In the genomic region with DNA sequence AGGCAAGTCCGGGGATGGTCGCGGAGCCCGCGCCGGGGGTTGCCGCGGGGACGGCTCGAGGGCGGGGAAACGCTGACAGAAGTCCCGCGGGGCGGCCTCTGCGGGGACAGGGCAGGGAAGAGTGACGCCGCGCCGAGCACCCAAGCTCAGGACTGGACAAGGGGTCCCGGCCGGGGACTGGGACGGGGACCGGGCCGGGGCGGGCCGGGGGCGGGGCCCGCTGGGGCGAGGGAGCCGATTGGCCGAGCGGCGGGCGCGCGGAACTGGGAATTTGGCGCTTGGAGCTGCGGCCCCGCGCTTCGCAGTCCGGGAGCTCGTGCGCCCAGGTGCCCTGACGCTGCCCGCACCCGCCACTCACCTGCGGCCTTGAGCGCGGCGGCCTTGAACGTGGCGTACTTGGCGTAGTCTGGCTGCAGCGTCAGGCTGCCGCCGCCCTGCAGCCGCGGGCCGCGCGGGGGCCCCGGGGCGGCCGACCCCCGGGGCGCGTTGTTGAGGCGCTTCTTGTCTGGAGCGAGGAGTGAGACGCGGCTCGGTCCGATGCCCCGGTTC, we compare ENCODE assay signal across 8 cellular contexts. TPM values are rescaled to one million over a fixed set of nuclear protein-coding genes. Genes with fewer than 3 reads are reported as not detected.
DNase-seq lines count a peak whose midpoint lies in the region; ATAC-seq, FAIRE-seq and TF ChIP-seq lines count a peak whose summit lies in the region.

No MANE protein-coding gene starts in this region.

- intact Hi-C loops in Right ventricle myocardium inferior (cut with DNase I) = no loop called here
- intact Hi-C loops in cardiac septum (cut with DNase I) = no loop called here

- TF ChIP-seq RAD21 in H1 (IDR thresholded peaks at IDR 0.05 in 1 of 2, conservative IDR thresholded peaks at IDR 0.05 in 1 of 2; ENCODE audit: low read depth in 2 of 2, low read length in 2 of 2) = no peak

- H3K36me3 ChIP-seq in H1 (ENCODE audit: control insufficient read depth in 2 of 4, insufficient read depth in 4 of 4, low read length in 3 of 4) = peaks cover 0 to 20% (median 4%) of the 10 kb centered on the region in 4 experiments; a peak in 4 of 8 replicates
- no peaks in the 10 kb centered on the region for H3K36me3 ChIP-seq in mesendoderm (ENCODE audit: control insufficient read depth, insufficient read depth, low read length)
- no peaks in the 10 kb centered on the region for H3K36me3 ChIP-seq in urinary bladder (ENCODE audit: insufficient read depth)

- WGBS in H1 (ENCODE audit: extremely low coverage in 1 of 2, insufficient coverage in 1 of 2, insufficient read length in 1 of 2, insufficient replicate concordance in 2 of 2, low coverage in 1 of 2, low lambda C conversion rate in 2 of 2, missing lambda C conversion rate in 1 of 2), 2 experiments = 6% methylated on average over 31 of the region's 76 CpGs; no CpG with 5 or more reads in 1 of the 2 experiments
- no CpG with 5 or more reads among the region's 76 CpGs for WGBS in mesendoderm (ENCODE audit: extremely low coverage, insufficient coverage, low lambda C conversion rate)
- 2% methylated on average over 75 of the region's 76 CpGs for WGBS in urinary bladder

- no peak overlapping the region for H4K91ac ChIP-seq in H1 (replicated peaks; ENCODE audit: insufficient read length, low read length)

- peak; percentile 15 for ATAC-seq in Right ventricle myocardium inferior

- H3K4me2 ChIP-seq in H1 (ENCODE audit: insufficient read depth in 1 of 2, low read depth in 2 of 2, low read length in 2 of 2) (peak overlapping the region; percentile 52 to 62), mesendoderm (ENCODE audit: low read length) (no peak overlapping the region)

- H3K23ac ChIP-seq in H1 (ENCODE audit: insufficient read length) (no peak overlapping the region), mesendoderm (ENCODE audit: low read length) (no peak overlapping the region)

- H3K23me2 ChIP-seq in H1 (ENCODE audit: low read depth, low read length) = peaks cover 7% of the 10 kb centered on the region; the same call in 1 of the 2 replicates

- no peak overlapping the region for H2AK5ac ChIP-seq in H1 (ENCODE audit: low read depth, low read length)
- H2AK5ac ChIP-seq in mesendoderm (ENCODE audit: low read length) = no peak overlapping the region

- no peak overlapping the region for H2BK12ac ChIP-seq in H1 (ENCODE audit: low read depth, low read length)

- H2BK5ac ChIP-seq in H1 (ENCODE audit: low read depth, low read length) (no peak overlapping the region), mesendoderm (ENCODE audit: low read length) (no peak overlapping the region)

- H4K8ac ChIP-seq in H1 (ENCODE audit: extremely low read depth, insufficient read depth, low read length) (peak overlapping the region; percentile 72; the same call in 1 of the 2 replicates), mesendoderm (ENCODE audit: low read depth, low read length) (no peak overlapping the region)

- H2BK20ac ChIP-seq in H1 (ENCODE audit: low read length) = no peak overlapping the region

- FAIRE-seq in H1 (lab: Jason Lieb, UNC) = no peak

- POLR2A ChIA-PET in H1 (lab: Charles Lee; ENCODE audit: partially characterized antibody) = interaction anchor here (0.8 to 3.5 kb wide), 7 partner anchors 9 to 65 kb away, joined by 3 to 19 read pairs (median 5); a partner anchor contains a TSS
- POLR2A ChIA-PET in RWPE1 (lab: Yijun Ruan, JAX; ENCODE audit: low non-redundant PET) = no interaction called here

- H3K79me1 ChIP-seq in H1 (ENCODE audit: low read depth, low read length) = no peaks in the 10 kb centered on the region
- no peaks in the 10 kb centered on the region for H3K79me1 ChIP-seq in mesendoderm (ENCODE audit: low read length)

- no peak overlapping the region for H2BK120ac ChIP-seq in H1 (replicated peaks; ENCODE audit: low read depth, low read length)
- H2BK120ac ChIP-seq in mesendoderm (ENCODE audit: low read depth, low read length) = no peak overlapping the region

- H2AFZ ChIP-seq in H1 (ENCODE audit: low read length) = no peak overlapping the region

- H2BK15ac ChIP-seq in H1 (ENCODE audit: low read length) (no peak overlapping the region), mesendoderm (replicated peaks; ENCODE audit: low read depth) (no peak overlapping the region)

- H3K27ac ChIP-seq in H1 (ENCODE audit: low read depth, low read length) (no peak overlapping the region), mesendoderm (ENCODE audit: low read depth, low read length) (no peak overlapping the region), urinary bladder (ENCODE audit: low read depth) (no peak overlapping the region), RWPE1 (no peak overlapping the region)

- peaks cover 0 to 28% (median 11%) of the 10 kb centered on the region in 4 experiments; a peak in 6 of 7 replicates for H3K4me1 ChIP-seq in H1 (replicated peaks in 1 of 4; ENCODE audit: control insufficient read depth in 3 of 4, insufficient read depth in 4 of 4, low read length in 3 of 4)
- no peaks in the 10 kb centered on the region for H3K4me1 ChIP-seq in mesendoderm (ENCODE audit: control insufficient read depth, low read depth, low read length)
- peaks cover 6% of the 10 kb centered on the region for H3K4me1 ChIP-seq in urinary bladder (ENCODE audit: insufficient read depth)

- H3K27me3 ChIP-seq in H1 (replicated peaks in 1 of 4; ENCODE audit: control insufficient read depth in 3 of 4, extremely low read depth in 1 of 4, insufficient read depth in 3 of 4, low read length in 3 of 4) (peaks cover 54 to 69% (median 65%) of the 10 kb centered on the region in 4 experiments), mesendoderm (ENCODE audit: insufficient read depth, low read length, poor library complexity) (peaks cover 44% of the 10 kb centered on the region)

- no peak for TF ChIP-seq POLR2A in H1 (IDR thresholded peaks at IDR 0.05; ENCODE audit: control extremely low read depth in 1 of 2, low read depth in 2 of 2, low read length in 2 of 2)

- H3K18ac ChIP-seq in H1 (ENCODE audit: extremely low read depth, low read length) (no peak overlapping the region; the same call in 1 of the 2 replicates), mesendoderm (ENCODE audit: low read length) (no peak overlapping the region)

- no peak overlapping the region for H3K56ac ChIP-seq in H1 (replicated peaks; ENCODE audit: insufficient read length, low read depth, low read length)
- peak overlapping the region; percentile 22 for H3K56ac ChIP-seq in mesendoderm (ENCODE audit: low read length)

- H3K79me2 ChIP-seq in H1 (ENCODE audit: control insufficient read depth in 1 of 2, insufficient read depth in 2 of 2, low read length in 2 of 2) (no peaks in the 10 kb centered on the region), mesendoderm (ENCODE audit: control insufficient read depth, insufficient read depth, low read length) (no peaks in the 10 kb centered on the region)

- DNase-seq in Right ventricle myocardium inferior (ENCODE audit: missing footprints) (peak; percentile 62), cardiac septum (ENCODE audit: low spot score) (no peak), H1 (ENCODE audit: low read depth in 1 of 2, low spot score in 2 of 2) (peak in 1 of 2 experiments; percentile 78), mesendoderm (peak; percentile 44), NCI-H1417 treated with DMSO at 0.1 percent for 48 hours (lab: John Stamatoyannopoulos, UW) (no peak), RWPE1 (ENCODE audit: low spot score) (no peak), NCI-H128 (lab: John Stamatoyannopoulos, UW; ENCODE audit: unreplicated experiment) (no peak)

- H3K9me3 ChIP-seq in H1 (ENCODE audit: insufficient read depth in 2 of 2, low read depth in 1 of 2, low read length in 1 of 2) = no peaks in the 10 kb centered on the region; a peak in 1 of 4 replicates

- CTCF ChIA-PET in H1 (lab: Charles Lee; ENCODE audit: partially characterized antibody) = interaction anchor here (1.0 to 5.2 kb wide), 5 partner anchors 14 to 213 kb away, joined by 3 to 32 read pairs (median 7); a partner anchor contains a TSS
- CTCF ChIA-PET in RWPE1 (lab: Yijun Ruan, JAX) = no interaction called here

- peaks cover 16 to 30% of the 10 kb centered on the region in 2 experiments for H4K20me1 ChIP-seq in H1 (replicated peaks in 1 of 2; ENCODE audit: control insufficient read depth in 1 of 2, insufficient read depth in 2 of 2, low read length in 2 of 2)

- no peak for TF ChIP-seq EP300 in H1 (IDR thresholded peaks at IDR 0.05; ENCODE audit: borderline replicate concordance in 1 of 2, low read depth in 2 of 2, low read length in 2 of 2)

- TF ChIP-seq CTCF in H1 (IDR thresholded peaks at IDR 0.05; ENCODE audit: control extremely low read depth in 1 of 3, insufficient read depth in 1 of 3, low read depth in 1 of 3, low read length in 3 of 3) (no peak), RWPE1 (conservative IDR thresholded peaks at IDR 0.05; ENCODE audit: low read depth) (no peak)

- H3K9ac ChIP-seq in H1 (replicated peaks in 1 of 4; ENCODE audit: extremely low read depth in 1 of 4, low read depth in 3 of 4, low read length in 3 of 4) = no peak overlapping the region
- H3K9ac ChIP-seq in mesendoderm (ENCODE audit: low read length) = no peak overlapping the region

- no peak overlapping the region for H4K5ac ChIP-seq in H1 (ENCODE audit: insufficient read length, low read depth, low read length)
- no peak overlapping the region for H4K5ac ChIP-seq in mesendoderm (ENCODE audit: low read length)

- H3K4ac ChIP-seq in H1 (replicated peaks; ENCODE audit: insufficient read length, low read depth, low read length) (no peak overlapping the region), mesendoderm (ENCODE audit: low read depth, low read length) (no peak overlapping the region)

- peak overlapping the region in 1 of 4 experiments; percentile 55; a peak in 3 of 8 replicates for H3K4me3 ChIP-seq in H1 (ENCODE audit: extremely low read depth in 1 of 4, insufficient read depth in 2 of 4, low read depth in 3 of 4, low read length in 4 of 4)
- no peak overlapping the region for H3K4me3 ChIP-seq in mesendoderm (ENCODE audit: low read length)
- H3K4me3 ChIP-seq in urinary bladder (ENCODE audit: low read depth, low read length) = peak overlapping the region; percentile 34

- no peak overlapping the region for H3K14ac ChIP-seq in H1 (ENCODE audit: insufficient read length)

RNA-seq across cellular contexts. Expression of a gene that starts 4.8 kb away (rescaled TPM):
- total RNA-seq in Right ventricle myocardium inferior = 6.8 TPM
- not detected for total RNA-seq in cardiac septum
- 0.89 and 0.90 TPM in 2 replicates for total RNA-seq in H1 (2021; fragmentation: NEBNext Ultra II Directional; extraction: Animal tissue kit (Norgen Biotek cat#: 25700))
- 0.14 and 0.35 TPM in 2 replicates for polyA plus RNA-seq in H1 (2011; rRNA removed)
- polyA plus RNA-seq in H1 (2011; cell fraction: cytosol; rRNA removed) = 0.39 TPM
- polyA plus RNA-seq in H1 (2011; cell fraction: nucleus; rRNA removed) = 2.4 TPM
- 0.39 to 0.50 TPM in 2 of 4 replicates, not detected in the others for polyA plus RNA-seq in H1 (2012, experiment 1 of 2)
- polyA plus RNA-seq in H1 (2012, experiment 2 of 2) = not detected
- polyA plus RNA-seq in H1 (2013, experiment 1 of 2) = 0.73 TPM
- 0.59 TPM for polyA plus RNA-seq in H1 (2013, experiment 2 of 2)
- not detected in 2 replicates for polyA minus RNA-seq in H1 (2011; rRNA and poly(A)+ RNA removed)
- not detected for polyA minus RNA-seq in H1 (2011; cell fraction: cytosol; rRNA and poly(A)+ RNA removed)
- 0.70 TPM for polyA minus RNA-seq in H1 (2011; cell fraction: nucleus; rRNA and poly(A)+ RNA removed)
- polyA plus RNA-seq in mesendoderm (2013, experiment 1 of 2) = 0.10 TPM
- 0.15 TPM for polyA plus RNA-seq in mesendoderm (2013, experiment 2 of 2)
- not detected for total RNA-seq in urinary bladder
- polyA plus RNA-seq in urinary bladder = not detected

RNA-seq across cellular contexts. Expression of a gene that starts 16.5 kb away (rescaled TPM):
- total RNA-seq in Right ventricle myocardium inferior (1.2 TPM), cardiac septum (0.08 TPM), urinary bladder (0.53 TPM)
- total RNA-seq in H1 (2021; fragmentation: NEBNext Ultra II Directional; extraction: Animal tissue kit (Norgen Biotek cat#: 25700)) = 1.8 and 2.0 TPM in 2 replicates
- polyA plus RNA-seq in H1 (2011; rRNA removed) (1.4 TPM in 2 replicates), urinary bladder (0.06 TPM)
- 1.00 TPM for polyA plus RNA-seq in H1 (2011; cell fraction: cytosol; rRNA removed)
- 4.9 TPM for polyA plus RNA-seq in H1 (2011; cell fraction: nucleus; rRNA removed)
- polyA plus RNA-seq in H1 (2012, experiment 1 of 2) = 1.0 to 1.8 TPM (median 1.3 TPM) in 4 replicates
- polyA plus RNA-seq in H1 (2012, experiment 2 of 2) = 0.73 TPM
- polyA plus RNA-seq in H1 (2013, experiment 1 of 2) = 1.6 TPM
- polyA plus RNA-seq in H1 (2013, experiment 2 of 2) = 1.6 TPM
- 0.83 and 1.5 TPM in 2 replicates for polyA minus RNA-seq in H1 (2011; rRNA and poly(A)+ RNA removed)
- 1.2 TPM for polyA minus RNA-seq in H1 (2011; cell fraction: cytosol; rRNA and poly(A)+ RNA removed)
- 1.6 TPM for polyA minus RNA-seq in H1 (2011; cell fraction: nucleus; rRNA and poly(A)+ RNA removed)
- polyA plus RNA-seq in mesendoderm (2013, experiment 1 of 2) = 0.77 TPM
- polyA plus RNA-seq in mesendoderm (2013, experiment 2 of 2) = 0.67 TPM

RNA-seq across cellular contexts. Expression of a gene that starts 36.8 kb away (rescaled TPM):
- 1.5 TPM for total RNA-seq in Right ventricle myocardium inferior
- total RNA-seq in cardiac septum = 0.24 TPM
- 30.0 and 32.0 TPM in 2 replicates for total RNA-seq in H1 (2021; fragmentation: NEBNext Ultra II Directional; extraction: Animal tissue kit (Norgen Biotek cat#: 25700))
- polyA plus RNA-seq in H1 (2011; rRNA removed) = 80.4 and 94.6 TPM in 2 replicates
- polyA plus RNA-seq in H1 (2011; cell fraction: cytosol; rRNA removed) = 68.6 TPM
- 146 TPM for polyA plus RNA-seq in H1 (2011; cell fraction: nucleus; rRNA removed)
- polyA plus RNA-seq in H1 (2012, experiment 1 of 2) = 22.9 to 58.2 TPM (median 53.9 TPM) in 4 replicates
- polyA plus RNA-seq in H1 (2012, experiment 2 of 2) = 81.1 TPM
- polyA plus RNA-seq in H1 (2013, experiment 1 of 2) = 54.0 TPM
- polyA plus RNA-seq in H1 (2013, experiment 2 of 2) = 50.9 TPM
- 43.8 and 44.6 TPM in 2 replicates for polyA minus RNA-seq in H1 (2011; rRNA and poly(A)+ RNA removed)
- 29.3 TPM for polyA minus RNA-seq in H1 (2011; cell fraction: cytosol; rRNA and poly(A)+ RNA removed)
- 48.6 TPM for polyA minus RNA-seq in H1 (2011; cell fraction: nucleus; rRNA and poly(A)+ RNA removed)
- 46.1 TPM for polyA plus RNA-seq in mesendoderm (2013, experiment 1 of 2)
- polyA plus RNA-seq in mesendoderm (2013, experiment 2 of 2) = 46.4 TPM
- 6.2 TPM for total RNA-seq in urinary bladder
- 1.1 TPM for polyA plus RNA-seq in urinary bladder

RNA-seq across cellular contexts. Expression of a gene that starts 59.1 kb away (rescaled TPM):
- total RNA-seq in Right ventricle myocardium inferior (0.08 TPM), cardiac septum (not detected), urinary bladder (1.7 TPM)
- total RNA-seq in H1 (2021; fragmentation: NEBNext Ultra II Directional; extraction: Animal tissue kit (Norgen Biotek cat#: 25700)) = 38.9 and 39.1 TPM in 2 replicates
- polyA plus RNA-seq in H1 (2011; rRNA removed) (39.7 and 52.9 TPM in 2 replicates), urinary bladder (0.49 TPM)
- 49.5 TPM for polyA plus RNA-seq in H1 (2011; cell fraction: cytosol; rRNA removed)
- polyA plus RNA-seq in H1 (2011; cell fraction: nucleus; rRNA removed) = 42.1 TPM
- 45.3 to 51.2 TPM (median 49.0 TPM) in 4 replicates for polyA plus RNA-seq in H1 (2012, experiment 1 of 2)
- 25.0 TPM for polyA plus RNA-seq in H1 (2012, experiment 2 of 2)
- polyA plus RNA-seq in H1 (2013, experiment 1 of 2) = 20.4 TPM
- polyA plus RNA-seq in H1 (2013, experiment 2 of 2) = 21.2 TPM
- 66.0 and 66.2 TPM in 2 replicates for polyA minus RNA-seq in H1 (2011; rRNA and poly(A)+ RNA removed)
- 28.8 TPM for polyA minus RNA-seq in H1 (2011; cell fraction: cytosol; rRNA and poly(A)+ RNA removed)
- 22.9 TPM for polyA minus RNA-seq in H1 (2011; cell fraction: nucleus; rRNA and poly(A)+ RNA removed)
- 5.5 TPM for polyA plus RNA-seq in mesendoderm (2013, experiment 1 of 2)
- polyA plus RNA-seq in mesendoderm (2013, experiment 2 of 2) = 6.0 TPM

Comparison
In these comparisons a context has a peak if more than half of its experiments do, and no peak if none do; other contexts are left out.
1. DNase-seq: peak in Right ventricle myocardium inferior (single experiment) and mesendoderm (single experiment); none in cardiac septum (single experiment), NCI-H1417 treated with DMSO at 0.1 percent for 48 hours (single experiment), RWPE1 (single experiment) and NCI-H128 (single experiment).